Comparison of ENCODE assay signal across 11 cellular contexts in the genomic region with DNA sequence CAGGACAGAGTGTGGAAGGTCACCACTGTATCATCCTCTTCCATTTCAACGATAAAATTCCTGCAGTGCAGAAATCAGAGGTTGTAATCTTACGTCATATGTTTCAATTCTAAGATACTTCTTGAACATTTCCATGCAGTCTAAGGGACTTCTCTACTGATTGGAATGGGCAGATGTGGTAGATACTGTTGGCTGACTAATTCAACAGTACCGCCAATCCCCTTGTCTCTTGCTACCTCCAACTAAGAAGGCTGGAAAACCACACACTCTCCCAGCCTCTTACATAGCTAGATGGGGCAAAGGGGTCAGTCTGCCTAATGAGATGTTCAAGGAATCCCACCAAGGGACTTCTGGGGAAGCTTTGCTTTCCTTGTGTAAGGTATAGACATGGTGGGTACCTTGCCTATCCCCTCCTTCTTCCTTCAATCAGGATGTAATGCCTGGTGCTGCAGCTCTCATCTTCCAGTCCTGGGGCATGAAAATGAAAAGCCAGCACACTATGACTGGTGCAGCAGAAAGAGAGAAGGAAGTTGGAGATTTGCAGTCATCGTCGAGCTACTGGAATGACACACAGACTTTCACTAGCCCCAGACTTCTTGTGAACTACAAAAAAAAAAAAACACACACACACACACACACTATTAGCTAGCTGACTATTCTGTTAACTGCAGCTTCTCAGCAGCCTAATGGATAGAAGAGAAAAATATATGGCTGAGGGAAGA.
DNase-seq lines count a peak whose midpoint lies in the region; ATAC-seq, FAIRE-seq and TF ChIP-seq lines count a peak whose summit lies in the region.
"Had no signal": no experiment of that assay in that cellular context is flagged by ENCODE, and none has a peak within 500 bp of the region (broad histone marks: within the 10 kb centered on the region; RNA-seq: fewer than 3 reads in every experiment).

No MANE protein-coding gene starts in this region.

- peaks cover 16% of the 10 kb centered on the region for H3K36me3 Mint-ChIP-seq in Calu3 (ENCODE audit: insufficient read depth, unreplicated experiment)
- H3K36me3 Mint-ChIP-seq in activated naive CD4-positive, alpha-beta T cell treated with anti-CD3 and anti-CD28 coated beads, Interleukin-2, amount 50 U/mL, for 72 hours = peaks cover 6 to 7% of the 10 kb centered on the region in 2 donors

- H3K4me3 ChIP-seq in uterus = no peak overlapping the region

- TF ChIP-seq POLR2A in uterus (IDR thresholded peaks at IDR 0.05) = no peak

- no TSS peak for BruUV-seq in Calu3 (replicated peaks; lab: Mats Ljungman, UMichigan)

- H3K27me3 Mint-ChIP-seq in Calu3 (ENCODE audit: unreplicated experiment) = no peaks in the 10 kb centered on the region

- CTCF ChIA-PET in Calu3 (lab: Charles Lee) = no interaction called here

- intact Hi-C loops in Calu3 (cut with micrococcal nuclease; ENCODE audit: unreplicated experiment) = loop anchor here (5.0 kb wide), 2 partner anchors 63 to 128 kb away; partner anchors contain the start of gene MALT1
- intact Hi-C loops in uterus (cut with DNase I; ENCODE audit: low total_unique reads) = no loop called here

- peak overlapping the region; percentile 67 for H3K27ac Mint-ChIP-seq in Calu3 (ENCODE audit: unreplicated experiment)
- peak overlapping the region; percentile 80 to 93 for H3K27ac Mint-ChIP-seq in activated naive CD4-positive, alpha-beta T cell treated with anti-CD3 and anti-CD28 coated beads, Interleukin-2, amount 50 U/mL, for 72 hours

- H3K36me3 ChIP-seq in uterus = no peaks in the 10 kb centered on the region

- no peak for FAIRE-seq in frontal cortex (lab: Jason Lieb, UNC)

- TF ChIP-seq CTCF in Calu3 (IDR thresholded peaks at IDR 0.05; ENCODE audit: unreplicated experiment) (no peak), uterus (IDR thresholded peaks at IDR 0.05) (no peak)

- no peaks in the 10 kb centered on the region for H3K4me1 ChIP-seq in uterus

- peak; percentile 55 for ATAC-seq in GM18508 (IDR thresholded peaks at IDR 0.05; ENCODE audit: insufficient read depth, unreplicated experiment)
- peak; percentile 55 for ATAC-seq in HG02938 (IDR thresholded peaks at IDR 0.05; ENCODE audit: unreplicated experiment)
- ATAC-seq in activated naive CD4-positive, alpha-beta T cell treated with anti-CD3 and anti-CD28 coated beads, Interleukin-2, amount 50 U/mL, for 72 hours = peak; percentile 51 to 54

- peaks cover 69% of the 10 kb centered on the region for H3K4me1 Mint-ChIP-seq in Calu3 (ENCODE audit: low read depth, unreplicated experiment)

- H3K9me3 ChIP-seq in uterus = no peaks in the 10 kb centered on the region

- no peak overlapping the region for H3K4me3 Mint-ChIP-seq in Calu3 (ENCODE audit: low read depth, unreplicated experiment)

- no peak for DNase-seq in Calu3
- peak in 1 of 2 donors; percentile 47 for DNase-seq in activated naive CD4-positive, alpha-beta T cell treated with anti-CD3 and anti-CD28 coated beads, Interleukin-2, amount 50 U/mL, for 72 hours (ENCODE audit: low spot score in 2 of 2)
- DNase-seq in NCI-H146 treated with DMSO at 0.1 percent for 48 hours (lab: John Stamatoyannopoulos, UW; ENCODE audit: unreplicated experiment) = no peak
- DNase-seq in frontal cortex (ENCODE audit: low spot score in 2 of 2) = no peak
- no peak for DNase-seq in GF-D8 (lab: John Stamatoyannopoulos, UW)
- DNase-seq in uterus = no peak
- DNase-seq: DMS79 treated with DMSO at 0.1 percent for 48 hours; effector memory CD4-positive, alpha-beta T cell had no signal

- no peaks in the 10 kb centered on the region for H3K27me3 ChIP-seq in uterus

- no peaks in the 10 kb centered on the region for H3K9me3 Mint-ChIP-seq in Calu3 (ENCODE audit: low read depth, unreplicated experiment)
- no peaks in the 10 kb centered on the region for H3K9me3 Mint-ChIP-seq in activated naive CD4-positive, alpha-beta T cell treated with anti-CD3 and anti-CD28 coated beads, Interleukin-2, amount 50 U/mL, for 72 hours
- H3K9me3 Mint-ChIP-seq: nephron had no signal

- H3K27ac ChIP-seq in uterus = no peak overlapping the region
